Comparison of ENCODE assay signal across 8 cellular contexts in genomic region chr7:22782616-22783232, GRCh38. TPM values are rescaled to one million over a fixed set of nuclear protein-coding genes. Genes with fewer than 3 reads are reported as not detected.
DNase-seq lines count a peak whose midpoint lies in the region; TF ChIP-seq lines count a peak whose summit lies in the region.

No MANE protein-coding gene starts in this region.

- TF ChIP-seq CTCF in HFF-Myc (IDR thresholded peaks at IDR 0.05; ENCODE audit: low read depth, low read length, missing control alignments) (peak; percentile 93), choroid plexus epithelial cell (conservative IDR thresholded peaks at IDR 0.05; ENCODE audit: low read depth, low read length) (peak; percentile 92)

- H3K4me3 ChIP-seq in HFF-Myc (replicated peaks; ENCODE audit: low read depth, low read length) (no peak overlapping the region), choroid plexus epithelial cell (ENCODE audit: low read depth, low read length) (no peak overlapping the region)

- peak; percentile 77 for DNase-seq in DMS 273 (lab: John Stamatoyannopoulos, UW; ENCODE audit: unreplicated experiment)
- DNase-seq in DMS 273 treated with DMSO at 0.1 percent for 48 hours (lab: John Stamatoyannopoulos, UW), result no peak
- no peak for DNase-seq in HFF-Myc (ENCODE audit: extremely low read depth, low read depth)
- DNase-seq in NCI-H1694 (lab: John Stamatoyannopoulos, UW), result peak; percentile 14
- DNase-seq in activated CD4-positive, alpha-beta T cell treated with anti-CD3 and anti-CD28 coated beads for 1 hour, result peak; percentile 45
- DNase-seq in choroid plexus epithelial cell (ENCODE audit: low read depth), result peak; percentile 68
- DNase-seq in lung microvascular endothelial cell (ENCODE audit: low read depth in 2 of 2), result peak; percentile 76 to 82
- DNase-seq in stimulated activated CD8-positive, alpha-beta memory T cell treated with anti-CD3 and anti-CD28 coated beads, Interleukin-4, amount 100 ng/mL, for 24 hours (ENCODE audit: low read depth), result peak; percentile 61

RNA-seq across cellular contexts. Expression of gene TOMM7, which starts 39.9 kb away (rescaled TPM):
- total RNA-seq in lung microvascular endothelial cell, result 123 and 173 TPM in 2 replicates

RNA-seq across cellular contexts. Expression of gene IL6, which starts 55.7 kb away (rescaled TPM):
- total RNA-seq in lung microvascular endothelial cell, result 0.60 and 0.87 TPM in 2 replicates

Comparison
In these comparisons a context has a peak if more than half of its experiments do, and no peak if none do; other contexts are left out.
1. DNase-seq: peak in DMS 273 (single experiment), NCI-H1694 (single experiment), activated CD4-positive, alpha-beta T cell treated with anti-CD3 and anti-CD28 coated beads for 1 hour (single experiment), choroid plexus epithelial cell (single experiment), lung microvascular endothelial cell (2 of 2) and stimulated activated CD8-positive, alpha-beta memory T cell treated with anti-CD3 and anti-CD28 coated beads, Interleukin-4, amount 100 ng/mL, for 24 hours (single experiment); none in DMS 273 treated with DMSO at 0.1 percent for 48 hours (single experiment) and HFF-Myc (single experiment).